ENCODE assay signal across 9 cellular contexts in the genomic region with DNA sequence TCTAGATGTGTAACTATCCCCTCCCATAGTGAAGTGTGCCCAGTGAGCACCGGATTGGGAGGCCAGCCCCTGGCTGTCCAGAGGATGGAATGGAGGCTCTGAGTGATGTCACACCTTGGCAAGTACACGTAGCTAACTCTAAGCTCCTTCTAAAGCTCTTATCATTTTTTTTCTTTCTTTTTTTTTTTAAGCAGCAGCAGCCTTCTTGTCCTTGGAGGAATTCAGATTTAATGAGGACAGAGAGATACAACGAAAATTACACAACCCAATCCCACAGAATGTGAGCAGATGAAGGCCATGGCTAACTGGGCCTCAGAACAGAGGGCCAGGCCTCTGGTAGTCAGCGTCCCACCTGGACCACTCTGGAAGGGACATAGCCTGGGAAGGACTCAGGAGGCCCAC. TPM values are rescaled to one million over a fixed set of nuclear protein-coding genes. Genes with fewer than 3 reads are reported as not detected.
DNase-seq lines count a peak whose midpoint lies in the region; ATAC-seq and TF ChIP-seq lines count a peak whose summit lies in the region.
"Had no signal": no experiment of that assay in that cellular context is flagged by ENCODE, and none has a peak within 500 bp of the region (broad histone marks: within the 10 kb centered on the region; RNA-seq: fewer than 3 reads in every experiment).

No MANE protein-coding gene starts in this region.

- peak overlapping the region; percentile 66 for H3K4me2 ChIP-seq in OCI-LY1 (ENCODE audit: low read length)

- no peak overlapping the region for H2AFZ ChIP-seq in OCI-LY1 (ENCODE audit: low read length)

- H3F3A ChIP-seq in OCI-LY1 (ENCODE audit: insufficient read depth, low read length): peaks cover 16% of the 10 kb centered on the region

- H3K36me3 ChIP-seq in OCI-LY1 (ENCODE audit: insufficient read depth, low read length): peaks cover 29% of the 10 kb centered on the region; the same call in 1 of the 2 replicates
- H3K36me3 ChIP-seq in muscle layer of colon (ENCODE audit: insufficient read depth, low read length): no peaks in the 10 kb centered on the region
- H3K36me3 ChIP-seq in tibial artery: no peaks in the 10 kb centered on the region

- H3K27me3 Mint-ChIP-seq in dendritic cell treated with granulocyte-macrophage colony-stimulating factor and Interleukin-4, amounts not matched to agents 40 ng/mL and 50 ng/mL, for 4 days: no peaks in the 10 kb centered on the region
- peaks cover 13% of the 10 kb centered on the region for H3K27me3 Mint-ChIP-seq in activated T-helper 1 cell treated with anti-CD3 and anti-CD28 coated beads, Interleukin-12 subunit alpha, Interleukin-12 subunit beta, Interleukin-2, Interleukin-4 antibody, amounts not matched to agents 30 ng/mL and 10 ng/mL and 1 ng/mL, durations not matched to agents 14 hours and 24 hours and 36 hours (ENCODE audit: insufficient read depth)

- H3K4me1 ChIP-seq in OCI-LY1 (ENCODE audit: insufficient read depth, low read length, severe bottlenecking): peaks cover 95% of the 10 kb centered on the region
- H3K4me1 ChIP-seq in muscle layer of colon (ENCODE audit: insufficient read depth, low read length): peaks cover 50% of the 10 kb centered on the region
- peaks cover 0 to 81% (median 49%) of the 10 kb centered on the region in 4 donors for H3K4me1 ChIP-seq in tibial artery

- no peaks in the 10 kb centered on the region for H4K20me1 ChIP-seq in OCI-LY1 (ENCODE audit: insufficient read depth, low read length)

- peaks cover 18% of the 10 kb centered on the region for H3K36me3 Mint-ChIP-seq in dendritic cell treated with granulocyte-macrophage colony-stimulating factor and Interleukin-4, amounts not matched to agents 40 ng/mL and 50 ng/mL, for 4 days (ENCODE audit: low read depth)
- no peaks in the 10 kb centered on the region for H3K36me3 Mint-ChIP-seq in activated T-helper 1 cell treated with anti-CD3 and anti-CD28 coated beads, Interleukin-12 subunit alpha, Interleukin-12 subunit beta, Interleukin-2, Interleukin-4 antibody, amounts not matched to agents 30 ng/mL and 10 ng/mL and 1 ng/mL, durations not matched to agents 14 hours and 24 hours and 36 hours (ENCODE audit: low read depth)

- peak overlapping the region; percentile 90 for H3K27ac Mint-ChIP-seq in dendritic cell treated with granulocyte-macrophage colony-stimulating factor and Interleukin-4, amounts not matched to agents 40 ng/mL and 50 ng/mL, for 4 days
- H3K27ac Mint-ChIP-seq in activated T-helper 1 cell treated with anti-CD3 and anti-CD28 coated beads, Interleukin-12 subunit alpha, Interleukin-12 subunit beta, Interleukin-2, Interleukin-4 antibody, amounts not matched to agents 30 ng/mL and 10 ng/mL and 1 ng/mL, durations not matched to agents 14 hours and 24 hours and 36 hours: no peak overlapping the region
- H3K27ac Mint-ChIP-seq: activated CD4-positive, alpha-beta T cell treated with anti-CD3 and anti-CD28 coated beads, Interleukin-2, amount 10 ng/mL, durations not matched to agents 24 days and 14 days had no signal

- intact Hi-C loops in dendritic cell treated with granulocyte-macrophage colony-stimulating factor and Interleukin-4, amounts not matched to agents 40 ng/mL and 50 ng/mL, for 4 days (cut with micrococcal nuclease): loop anchor here (5.0 kb wide), 1 partner anchor 73 kb away; no protein-coding TSS in a partner anchor
- intact Hi-C loops in tibial artery (cut with DNase I; ENCODE audit: low total_unique reads): loop anchor here (10.0 kb wide), 1 partner anchor 116 kb away; no protein-coding TSS in a partner anchor
- intact Hi-C loops in activated T-helper 1 cell treated with anti-CD3 and anti-CD28 coated beads, Interleukin-12 subunit alpha, Interleukin-12 subunit beta, Interleukin-2, Interleukin-4 antibody, amounts not matched to agents 30 ng/mL and 10 ng/mL and 1 ng/mL, durations not matched to agents 14 hours and 24 hours and 36 hours (cut with micrococcal nuclease): no loop called here

- H3K9me3 Mint-ChIP-seq in dendritic cell treated with granulocyte-macrophage colony-stimulating factor and Interleukin-4, amounts not matched to agents 40 ng/mL and 50 ng/mL, for 4 days: no peaks in the 10 kb centered on the region
- no peaks in the 10 kb centered on the region for H3K9me3 Mint-ChIP-seq in activated T-helper 1 cell treated with anti-CD3 and anti-CD28 coated beads, Interleukin-12 subunit alpha, Interleukin-12 subunit beta, Interleukin-2, Interleukin-4 antibody, amounts not matched to agents 30 ng/mL and 10 ng/mL and 1 ng/mL, durations not matched to agents 14 hours and 24 hours and 36 hours
- H3K9me3 Mint-ChIP-seq: activated CD4-positive, alpha-beta T cell treated with anti-CD3 and anti-CD28 coated beads, Interleukin-2, amount 10 ng/mL, durations not matched to agents 24 days and 14 days had no signal

- H3K9ac ChIP-seq in OCI-LY1 (ENCODE audit: low read length) (peak overlapping the region; percentile 70), muscle layer of colon (ENCODE audit: low read length) (no peak overlapping the region)

- H3K27me3 ChIP-seq in OCI-LY1 (ENCODE audit: insufficient read depth, low read length) (no peaks in the 10 kb centered on the region), muscle layer of colon (ENCODE audit: control insufficient read depth in 1 of 2, insufficient read depth in 2 of 2, low read length in 2 of 2) (no peaks in the 10 kb centered on the region), tibial artery (no peaks in the 10 kb centered on the region)

- H3K4me3 Mint-ChIP-seq in dendritic cell treated with granulocyte-macrophage colony-stimulating factor and Interleukin-4, amounts not matched to agents 40 ng/mL and 50 ng/mL, for 4 days: peak overlapping the region; percentile 23
- H3K4me3 Mint-ChIP-seq in activated T-helper 1 cell treated with anti-CD3 and anti-CD28 coated beads, Interleukin-12 subunit alpha, Interleukin-12 subunit beta, Interleukin-2, Interleukin-4 antibody, amounts not matched to agents 30 ng/mL and 10 ng/mL and 1 ng/mL, durations not matched to agents 14 hours and 24 hours and 36 hours: no peak overlapping the region
- H3K4me3 Mint-ChIP-seq: activated CD4-positive, alpha-beta T cell treated with anti-CD3 and anti-CD28 coated beads, Interleukin-2, amount 10 ng/mL, durations not matched to agents 24 days and 14 days had no signal

- no peak for ATAC-seq in HG03439 (IDR thresholded peaks at IDR 0.05; ENCODE audit: unreplicated experiment)

- DNase-seq in tibial artery (peak; percentile 77 to 85), H4 (ENCODE audit: low spot score) (no peak), SHP77 treated with DMSO at 0.1 percent for 48 hours (lab: John Stamatoyannopoulos, UW) (no peak)
- DNase-seq in activated T-helper 1 cell treated with anti-CD3 and anti-CD28 coated beads, Interleukin-12 subunit alpha, Interleukin-12 subunit beta, Interleukin-2, Interleukin-4 antibody, amounts not matched to agents 30 ng/mL and 10 ng/mL and 1 ng/mL, durations not matched to agents 14 hours and 24 hours and 36 hours (ENCODE audit: low spot score): no peak
- DNase-seq: activated CD4-positive, alpha-beta T cell treated with anti-CD3 and anti-CD28 coated beads, Interleukin-2, amount 10 ng/mL, durations not matched to agents 24 days and 14 days had no signal

- no peaks in the 10 kb centered on the region for H3K9me2 ChIP-seq in OCI-LY1 (ENCODE audit: low read depth, low read length)

- TF ChIP-seq CTCF in OCI-LY1 (IDR thresholded peaks at IDR 0.05; ENCODE audit: low read length) (no peak), tibial artery (IDR thresholded peaks at IDR 0.05) (no peak)

- peaks cover 71% of the 10 kb centered on the region for H3K79me2 ChIP-seq in OCI-LY1 (ENCODE audit: insufficient read depth, low read length)

- no peaks in the 10 kb centered on the region for H3K9me3 ChIP-seq in OCI-LY1 (ENCODE audit: low read length)
- H3K9me3 ChIP-seq in muscle layer of colon (ENCODE audit: low read length): no peaks in the 10 kb centered on the region
- no peaks in the 10 kb centered on the region for H3K9me3 ChIP-seq in tibial artery

- H3K4me3 ChIP-seq in OCI-LY1 (ENCODE audit: low read depth, low read length, poor library complexity, severe bottlenecking): peak overlapping the region; percentile 47
- H3K4me3 ChIP-seq in muscle layer of colon (ENCODE audit: low read depth in 1 of 2, low read length in 2 of 2): peak overlapping the region in 1 of 2 donors; percentile 11
- H3K4me3 ChIP-seq in tibial artery: no peak overlapping the region

- H3K4me1 Mint-ChIP-seq in dendritic cell treated with granulocyte-macrophage colony-stimulating factor and Interleukin-4, amounts not matched to agents 40 ng/mL and 50 ng/mL, for 4 days (ENCODE audit: low read depth): peaks cover 79% of the 10 kb centered on the region
- no peaks in the 10 kb centered on the region for H3K4me1 Mint-ChIP-seq in activated T-helper 1 cell treated with anti-CD3 and anti-CD28 coated beads, Interleukin-12 subunit alpha, Interleukin-12 subunit beta, Interleukin-2, Interleukin-4 antibody, amounts not matched to agents 30 ng/mL and 10 ng/mL and 1 ng/mL, durations not matched to agents 14 hours and 24 hours and 36 hours (ENCODE audit: low read depth)
- H3K4me1 Mint-ChIP-seq: activated CD4-positive, alpha-beta T cell treated with anti-CD3 and anti-CD28 coated beads, Interleukin-2, amount 10 ng/mL, durations not matched to agents 24 days and 14 days had no signal

- H3K27ac ChIP-seq in OCI-LY1 (ENCODE audit: low read depth, low read length, poor library complexity, severe bottlenecking) (peak overlapping the region; percentile 97), muscle layer of colon (ENCODE audit: low read depth, low read length) (peak overlapping the region; percentile 6), tibial artery (peak overlapping the region; percentile 80 to 82)

RNA-seq across cellular contexts. Expression of a gene that starts 11.3 kb away (rescaled TPM):
- total RNA-seq in H4 (2014; rRNA removed; shearing (Covaris generic)): 143 and 147 TPM in 2 replicates
- 4.1 and 5.8 TPM in 2 replicates for total RNA-seq in activated T-helper 1 cell treated with anti-CD3 and anti-CD28 coated beads, Interleukin-12 subunit alpha, Interleukin-12 subunit beta, Interleukin-2, Interleukin-4 antibody, amounts not matched to agents 30 ng/mL and 10 ng/mL and 1 ng/mL, durations not matched to agents 14 hours and 24 hours and 36 hours

Comparison
In these comparisons a context has a peak if more than half of its experiments do, and no peak if none do; other contexts are left out.
1. H3K27ac ChIP-seq: peak in every context shown above with its lines; median percentile 97 in OCI-LY1; 81 in tibial artery; 6 in muscle layer of colon.
2. DNase-seq: peak in tibial artery (2 of 2); none in H4 (single experiment), activated T-helper 1 cell treated with anti-CD3 and anti-CD28 coated beads, Interleukin-12 subunit alpha, Interleukin-12 subunit beta, Interleukin-2, Interleukin-4 antibody, amounts not matched to agents 30 ng/mL and 10 ng/mL and 1 ng/mL, durations not matched to agents 14 hours and 24 hours and 36 hours (single experiment) and SHP77 treated with DMSO at 0.1 percent for 48 hours (single experiment).
3. RNA of a gene that starts 11.3 kb away (total RNA-seq): 143 to 147 TPM in H4; 4.1 to 5.8 TPM in activated T-helper 1 cell treated with anti-CD3 and anti-CD28 coated beads, Interleukin-12 subunit alpha, Interleukin-12 subunit beta, Interleukin-2, Interleukin-4 antibody, amounts not matched to agents 30 ng/mL and 10 ng/mL and 1 ng/mL, durations not matched to agents 14 hours and 24 hours and 36 hours; every median in the first group is over 10 times any median in the second.